Comparison of ENCODE assay signal across 26 cellular contexts in genomic region chr2:225691711-225692110, GRCh38.
"Had no signal": no experiment of that assay in that cellular context is flagged by ENCODE, and none has a peak within 500 bp of the region (broad histone marks: within the 10 kb centered on the region; RNA-seq: fewer than 3 reads in every experiment).

No MANE protein-coding gene starts in this region.

- H3K27ac ChIP-seq: brain microvascular endothelial cell, Peyer's patch, RWPE1, SJSA1 had no signal

- ATAC-seq: activated T-helper 17 cell treated with anti-CD3 and anti-CD28 coated beads, Interleukin-2, amount 50 U/mL, for 72 hours; SK-N-SH treated with all-trans-retinoic acid at 6 μM for 48 hours had no signal

- H3K9me3 ChIP-seq: Peyer's patch, SJSA1 had no signal

- H3K36me3 ChIP-seq: brain microvascular endothelial cell, Peyer's patch, SJSA1 had no signal

- H3K36me3 Mint-ChIP-seq: activated CD4-positive, alpha-beta memory T cell treated with anti-CD3 and anti-CD28 coated beads for 36 hours; activated naive CD8-positive, alpha-beta T cell treated with anti-CD3 and anti-CD28 coated beads for 36 hours had no signal

- H3K4me3 ChIP-seq: Peyer's patch, SJSA1 had no signal

- H3K27ac Mint-ChIP-seq: activated CD4-positive, alpha-beta memory T cell treated with anti-CD3 and anti-CD28 coated beads for 36 hours; activated CD4-positive, alpha-beta T cell treated with anti-CD3 and anti-CD28 coated beads, Interleukin-2, amount 10 ng/mL, durations not matched to agents 7 days and 5 days; activated naive CD4-positive, alpha-beta T cell treated with anti-CD3 and anti-CD28 coated beads for 36 hours; activated naive CD8-positive, alpha-beta T cell treated with anti-CD3 and anti-CD28 coated beads for 36 hours; activated T-helper 17 cell treated with anti-CD3 and anti-CD28 coated beads, Interleukin-2, amount 50 U/mL, for 72 hours; T-helper 1 cell treated with Interleukin-12 subunit alpha and Interleukin-12 subunit beta and Interleukin-4 antibody, amounts not matched to agents 30 μg/mL and 1 μg/mL, for 36 hours had no signal

- H3K9me3 Mint-ChIP-seq: activated CD4-positive, alpha-beta memory T cell treated with anti-CD3 and anti-CD28 coated beads for 36 hours; activated CD4-positive, alpha-beta T cell treated with anti-CD3 and anti-CD28 coated beads, Interleukin-2, amount 10 ng/mL, durations not matched to agents 7 days and 5 days; activated naive CD4-positive, alpha-beta T cell treated with anti-CD3 and anti-CD28 coated beads for 36 hours; activated naive CD8-positive, alpha-beta T cell treated with anti-CD3 and anti-CD28 coated beads for 36 hours; activated T-helper 17 cell treated with anti-CD3 and anti-CD28 coated beads, Interleukin-2, amount 50 U/mL, for 72 hours; T-helper 1 cell treated with Interleukin-12 subunit alpha and Interleukin-12 subunit beta and Interleukin-4 antibody, amounts not matched to agents 30 μg/mL and 1 μg/mL, for 36 hours had no signal

- H3K27me3 ChIP-seq: brain microvascular endothelial cell, Peyer's patch, SJSA1 had no signal

- H3K4me1 Mint-ChIP-seq: activated CD4-positive, alpha-beta T cell treated with anti-CD3 and anti-CD28 coated beads, Interleukin-2, amount 10 ng/mL, durations not matched to agents 7 days and 5 days; activated naive CD8-positive, alpha-beta T cell treated with anti-CD3 and anti-CD28 coated beads for 36 hours; activated T-helper 17 cell treated with anti-CD3 and anti-CD28 coated beads, Interleukin-2, amount 50 U/mL, for 72 hours had no signal

- H3K4me3 Mint-ChIP-seq: activated CD4-positive, alpha-beta memory T cell treated with anti-CD3 and anti-CD28 coated beads for 36 hours; activated CD4-positive, alpha-beta T cell treated with anti-CD3 and anti-CD28 coated beads, Interleukin-2, amount 10 ng/mL, durations not matched to agents 7 days and 5 days; activated naive CD4-positive, alpha-beta T cell treated with anti-CD3 and anti-CD28 coated beads for 36 hours; activated naive CD8-positive, alpha-beta T cell treated with anti-CD3 and anti-CD28 coated beads for 36 hours; activated T-helper 17 cell treated with anti-CD3 and anti-CD28 coated beads, Interleukin-2, amount 50 U/mL, for 72 hours; T-helper 1 cell treated with Interleukin-12 subunit alpha and Interleukin-12 subunit beta and Interleukin-4 antibody, amounts not matched to agents 30 μg/mL and 1 μg/mL, for 36 hours had no signal

- DNase-seq: activated CD4-positive, alpha-beta memory T cell treated with anti-CD3 and anti-CD28 coated beads for 36 hours; activated CD4-positive, alpha-beta T cell treated with anti-CD3 and anti-CD28 coated beads, Interleukin-2, amount 10 ng/mL, durations not matched to agents 7 days and 5 days; activated CD4-positive, CD25-positive, alpha-beta regulatory T cell; activated CD8-positive, alpha-beta memory T cell treated with anti-CD3 and anti-CD28 coated beads for 24 hours; activated gamma-delta T cell; activated naive CD4-positive, alpha-beta T cell treated with anti-CD3 and anti-CD28 coated beads for 36 hours; activated naive CD8-positive, alpha-beta T cell treated with anti-CD3 and anti-CD28 coated beads for 36 hours; activated T-cell treated with anti-CD3 and anti-CD28 coated beads, Interleukin-2, amount 50 U/mL, for 48 hours; brain microvascular endothelial cell; MM.1S; NCI-H1105; NCI-H1436; NCI-H1694 treated with DMSO at 0.1 percent for 48 hours; NCI-H2029 treated with DMSO at 0.1 percent for 48 hours; NCI-H345; NCI-H510A; NCI-H526 treated with DMSO at 0.1 percent for 48 hours; NK-92 treated with Interleukin-12 subunit alpha and Interleukin-12 subunit beta, amount 100 ng/mL, for 24 hours; OCI-M1; Peyer's patch; SHP77 had no signal

- H3K4me1 ChIP-seq: Peyer's patch, SJSA1 had no signal
